Comparison of ENCODE assay signal across 8 cellular contexts in the genomic region with DNA sequence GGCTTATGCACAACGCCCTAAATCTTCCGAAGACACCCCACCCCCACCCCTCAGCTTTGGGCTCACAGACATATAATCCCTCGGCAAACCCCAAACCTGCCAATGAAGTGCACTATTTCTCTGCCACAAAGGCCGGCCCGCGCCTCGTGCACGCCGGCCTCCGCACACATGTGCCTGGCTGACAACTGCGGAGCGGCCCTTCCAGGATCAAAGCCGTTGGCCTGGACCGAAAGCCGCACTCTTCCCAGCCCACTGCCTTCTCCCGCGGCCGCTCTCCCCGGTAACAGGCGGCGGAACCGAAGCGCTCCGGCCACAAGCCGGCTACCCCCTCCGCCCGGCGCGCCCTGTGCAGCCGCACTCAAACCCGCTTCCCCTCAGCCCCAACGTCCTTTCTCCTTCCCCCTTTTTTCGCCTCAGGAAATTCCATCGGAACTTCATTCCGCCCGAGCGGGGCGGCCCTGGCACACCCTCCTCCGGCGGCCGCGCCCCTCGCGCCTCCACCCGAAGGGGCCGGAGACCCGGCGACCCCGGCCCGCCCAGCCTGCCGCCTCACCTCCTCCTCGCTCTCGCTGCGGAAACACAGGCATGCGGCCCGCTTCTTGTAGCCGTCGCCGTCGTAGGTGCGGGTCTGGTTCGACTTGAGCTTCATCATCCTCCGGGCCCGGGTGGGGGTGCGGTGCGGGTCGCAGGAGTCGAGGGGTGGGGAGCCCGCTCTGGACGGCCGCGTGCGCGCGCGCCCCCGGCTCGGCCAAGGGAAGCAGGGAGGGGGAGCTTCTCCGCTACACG. TPM values are rescaled to one million over a fixed set of nuclear protein-coding genes. Genes with fewer than 3 reads are reported as not detected.
DNase-seq lines count a peak whose midpoint lies in the region; ATAC-seq and TF ChIP-seq lines count a peak whose summit lies in the region.

No MANE protein-coding gene starts in this region.

- H3K9ac ChIP-seq in NT2/D1 (ENCODE audit: insufficient read length, low read depth): peak overlapping the region; percentile 96

- no peak for TF ChIP-seq EP300 in esophagus muscularis mucosa (IDR thresholded peaks at IDR 0.05)

- intact Hi-C loops in CD8-positive, alpha-beta T cell (cut with DNase I, micrococcal nuclease): loop anchor here (1.0 to 10.0 kb wide), 12 partner anchors 34 to 1187 kb away; partner anchors contain the start of genes RPS10 (in 2 of the 2), SMIM29 (in 2 of the 2), ANKS1A (in 1 of the 2) and HSD17B8 (in 1 of the 2)
- intact Hi-C loops in esophagus muscularis mucosa (cut with DNase I): loop anchor here (2.0 to 5.0 kb wide), 2 partner anchors 143 to 195 kb away; partner anchors contain the start of gene SMIM29
- intact Hi-C loops in naive thymus-derived CD4-positive, alpha-beta T cell (cut with micrococcal nuclease): loop anchor here (1.0 to 5.0 kb wide), 12 partner anchors 23 to 1730 kb away; partner anchors contain the start of genes HMGA1 (in 2 of the 2), SMIM29 (in 2 of the 2), MAPK14 (in 1 of the 2) and RPS10 (in 1 of the 2)

- peak overlapping the region; percentile 75 for H3K27ac ChIP-seq in CD8-positive, alpha-beta T cell (ENCODE audit: low read depth, low read length)
- peak overlapping the region; percentile 92 to 98 (median 96) for H3K27ac ChIP-seq in esophagus muscularis mucosa (replicated peaks in 1 of 4)
- H3K27ac ChIP-seq in naive thymus-derived CD4-positive, alpha-beta T cell (ENCODE audit: low read depth, low read length): peak overlapping the region; percentile 85

- no peaks in the 10 kb centered on the region for H3K9me3 ChIP-seq in CD8-positive, alpha-beta T cell (ENCODE audit: low read length)
- H3K9me3 ChIP-seq in NT2/D1 (ENCODE audit: insufficient read depth, low read length) (peaks cover 9% of the 10 kb centered on the region), esophagus muscularis mucosa (peaks cover 0 to 4% (median 2%) of the 10 kb centered on the region in 4 donors)
- H3K9me3 ChIP-seq in naive thymus-derived CD4-positive, alpha-beta T cell (ENCODE audit: control insufficient read depth in 2 of 3, low read length in 3 of 3): no peaks in the 10 kb centered on the region

- H3K4me3 Mint-ChIP-seq in CD8-positive, alpha-beta T cell: no peak overlapping the region
- no peak overlapping the region for H3K4me3 Mint-ChIP-seq in naive thymus-derived CD4-positive, alpha-beta T cell

- H3K9me3 Mint-ChIP-seq in CD8-positive, alpha-beta T cell: no peaks in the 10 kb centered on the region
- peaks cover 0 to 4% (median 0%) of the 10 kb centered on the region in 11 donors for H3K9me3 Mint-ChIP-seq in naive thymus-derived CD4-positive, alpha-beta T cell

- H3K36me3 ChIP-seq in CD8-positive, alpha-beta T cell (ENCODE audit: insufficient read depth, low read length): no peaks in the 10 kb centered on the region
- H3K36me3 ChIP-seq in NT2/D1 (ENCODE audit: insufficient read depth, insufficient read length, low read length) (no peaks in the 10 kb centered on the region), esophagus muscularis mucosa (no peaks in the 10 kb centered on the region)
- H3K36me3 ChIP-seq in naive thymus-derived CD4-positive, alpha-beta T cell (ENCODE audit: control insufficient read depth in 2 of 3, insufficient read depth in 3 of 3, low read length in 3 of 3): no peaks in the 10 kb centered on the region

- peak overlapping the region; percentile 94 for H3K27ac Mint-ChIP-seq in CD8-positive, alpha-beta T cell
- H3K27ac Mint-ChIP-seq in naive thymus-derived CD4-positive, alpha-beta T cell: peak overlapping the region in 1 of 9 donors; percentile 89

- H3K4me1 Mint-ChIP-seq in CD8-positive, alpha-beta T cell (ENCODE audit: low read depth): peaks cover 30% of the 10 kb centered on the region
- H3K4me1 Mint-ChIP-seq in naive thymus-derived CD4-positive, alpha-beta T cell: peaks cover 0 to 32% (median 26%) of the 10 kb centered on the region in 7 donors

- H3K27me3 Mint-ChIP-seq in CD8-positive, alpha-beta T cell (ENCODE audit: low read depth): no peaks in the 10 kb centered on the region
- H3K27me3 Mint-ChIP-seq in naive thymus-derived CD4-positive, alpha-beta T cell: peaks cover 0 to 2% (median 0%) of the 10 kb centered on the region in 5 donors

- no peak for TF ChIP-seq POLR2A in esophagus muscularis mucosa (IDR thresholded peaks at IDR 0.05; ENCODE audit: low read depth)

- H3K36me3 Mint-ChIP-seq in CD8-positive, alpha-beta T cell: peaks cover 4% of the 10 kb centered on the region
- peaks cover 0 to 4% (median 0%) of the 10 kb centered on the region in 5 donors for H3K36me3 Mint-ChIP-seq in naive thymus-derived CD4-positive, alpha-beta T cell

- ATAC-seq in CD8-positive, alpha-beta T cell: peak; percentile 2
- ATAC-seq in GM19395 (IDR thresholded peaks at IDR 0.05; ENCODE audit: unreplicated experiment) (peak; percentile 43), HG03521 (IDR thresholded peaks at IDR 0.05; ENCODE audit: unreplicated experiment) (peak; percentile 21)
- ATAC-seq in naive thymus-derived CD4-positive, alpha-beta T cell: peak; percentile 6

- CTCF ChIA-PET in CD8-positive, alpha-beta T cell (lab: Charles Lee): interaction anchor here (1.3 to 2.4 kb wide), 5 partner anchors 10 to 209 kb away, joined by 3 to 16 read pairs (median 7); no protein-coding TSS in a partner anchor
- CTCF ChIA-PET in naive thymus-derived CD4-positive, alpha-beta T cell (lab: Charles Lee): interaction anchor here (0.5 to 1.0 kb wide), 2 partner anchors 36 to 209 kb away, joined by 3 to 4 read pairs; no protein-coding TSS in a partner anchor

- TF ChIP-seq CTCF in CD8-positive, alpha-beta T cell (IDR thresholded peaks at IDR 0.05): no peak
- no peak for TF ChIP-seq CTCF in esophagus muscularis mucosa (IDR thresholded peaks at IDR 0.05)

- DNase-seq in CD8-positive, alpha-beta T cell: peak; percentile 1 to 64 (median 41)
- DNase-seq in NT2/D1 (ENCODE audit: low read depth, low spot score) (peak; percentile 25), activated T-cell treated with anti-CD3 and anti-CD28 coated beads for 48 hours (ENCODE audit: low read depth) (peak; percentile 50), esophagus muscularis mucosa (ENCODE audit: extremely low spot score) (peak; percentile 91)
- peak in 8 of 9 donors; percentile 38 to 63 (median 49) for DNase-seq in naive thymus-derived CD4-positive, alpha-beta T cell
- DNase-seq in stimulated activated naive CD4-positive, alpha-beta T cell (lab: John Stamatoyannopoulos, UW): peak; percentile 33 to 76 (median 48)

- no peaks in the 10 kb centered on the region for H3K27me3 ChIP-seq in CD8-positive, alpha-beta T cell (ENCODE audit: insufficient read depth, low read length)
- no peaks in the 10 kb centered on the region for H3K27me3 ChIP-seq in NT2/D1 (ENCODE audit: insufficient read depth, insufficient read length)
- no peaks in the 10 kb centered on the region for H3K27me3 ChIP-seq in esophagus muscularis mucosa
- H3K27me3 ChIP-seq in naive thymus-derived CD4-positive, alpha-beta T cell (ENCODE audit: control insufficient read depth in 2 of 2, insufficient read depth in 2 of 2, low read length in 2 of 2): no peaks in the 10 kb centered on the region

- H3K4me1 ChIP-seq in CD8-positive, alpha-beta T cell (ENCODE audit: insufficient read depth, low read length): peaks cover 15% of the 10 kb centered on the region
- peaks cover under 1% of the 10 kb centered on the region for H3K4me1 ChIP-seq in NT2/D1 (ENCODE audit: insufficient read depth, insufficient read length)
- peaks cover 47 to 58% (median 51%) of the 10 kb centered on the region in 4 donors for H3K4me1 ChIP-seq in esophagus muscularis mucosa
- peaks cover 11 to 16% of the 10 kb centered on the region in 2 donors for H3K4me1 ChIP-seq in naive thymus-derived CD4-positive, alpha-beta T cell (ENCODE audit: control insufficient read depth in 2 of 2, insufficient read depth in 2 of 2, low read length in 2 of 2)

- peak overlapping the region; percentile 96 for H3K4me3 ChIP-seq in CD8-positive, alpha-beta T cell (ENCODE audit: low read depth, low read length)
- H3K4me3 ChIP-seq in NT2/D1 (ENCODE audit: insufficient read length, low read depth): peak overlapping the region; percentile 72
- H3K4me3 ChIP-seq in esophagus muscularis mucosa: peak overlapping the region; percentile 78 to 97 (median 93)
- H3K4me3 ChIP-seq in naive thymus-derived CD4-positive, alpha-beta T cell (ENCODE audit: low read length): peak overlapping the region; percentile 92

- WGBS in esophagus muscularis mucosa: under 1% methylated on average over 11 of the region's 80 CpGs

- POLR2A ChIA-PET in CD8-positive, alpha-beta T cell (lab: Charles Lee): interaction anchor here (0.6 to 4.5 kb wide), 9 partner anchors 9 to 1462 kb away, joined by 3 to 17 read pairs (median 3); partner anchors contain the start of genes HMGA1, RPS10 and TAF11
- POLR2A ChIA-PET in naive thymus-derived CD4-positive, alpha-beta T cell (lab: Charles Lee): interaction anchor here (0.7 to 3.5 kb wide), 4 partner anchors 121 to 196 kb away, joined by 3 to 19 read pairs (median 8); partner anchors contain the start of genes HMGA1 and SMIM29

RNA-seq across cellular contexts. Expression of gene NUDT3, which starts 0.6 kb away (rescaled TPM):
- total RNA-seq in CD8-positive, alpha-beta T cell: 10 to 100 TPM; 12.5 to 12.9 TPM
- total RNA-seq in esophagus muscularis mucosa: 10 to 100 TPM; 37.1 to 57.2 (median 47.4) TPM
- total RNA-seq in naive thymus-derived CD4-positive, alpha-beta T cell: 10 to 100 TPM; 16.2 to 29.7 (median 25.4) TPM
- polyA plus RNA-seq in naive thymus-derived CD4-positive, alpha-beta T cell: 10 to 100 TPM; 10.4 to 11.5 TPM

RNA-seq across cellular contexts. Expression of gene RPS10, which starts 34.0 kb away (rescaled TPM):
- 1,000 to 10,000 TPM; 2,721 to 2,770 TPM for total RNA-seq in CD8-positive, alpha-beta T cell
- 1,000 to 10,000 TPM in 3 of 4 donors, 100 to 1,000 TPM in 1; 823 to 3,592 (median 2,534) TPM for total RNA-seq in esophagus muscularis mucosa
- 1,000 to 10,000 TPM; 1,466 to 3,151 (median 2,905) TPM for total RNA-seq in naive thymus-derived CD4-positive, alpha-beta T cell
- 1,000 to 10,000 TPM; 1,999 to 2,306 TPM for polyA plus RNA-seq in naive thymus-derived CD4-positive, alpha-beta T cell

Comparison
In these comparisons a context has a peak if more than half of its experiments do, and no peak if none do; other contexts are left out.
1. Peak in every context shown above with its lines: DNase-seq, ATAC-seq, H3K4me3 ChIP-seq and H3K27ac ChIP-seq.
2. DNase-seq: peak in every context shown above with its lines; median percentile 91 in esophagus muscularis mucosa; 50 in activated T-cell treated with anti-CD3 and anti-CD28 coated beads for 48 hours; 49 in naive thymus-derived CD4-positive, alpha-beta T cell; 48 in stimulated activated naive CD4-positive, alpha-beta T cell; 41 in CD8-positive, alpha-beta T cell; 25 in NT2/D1.